In the genomic region with DNA sequence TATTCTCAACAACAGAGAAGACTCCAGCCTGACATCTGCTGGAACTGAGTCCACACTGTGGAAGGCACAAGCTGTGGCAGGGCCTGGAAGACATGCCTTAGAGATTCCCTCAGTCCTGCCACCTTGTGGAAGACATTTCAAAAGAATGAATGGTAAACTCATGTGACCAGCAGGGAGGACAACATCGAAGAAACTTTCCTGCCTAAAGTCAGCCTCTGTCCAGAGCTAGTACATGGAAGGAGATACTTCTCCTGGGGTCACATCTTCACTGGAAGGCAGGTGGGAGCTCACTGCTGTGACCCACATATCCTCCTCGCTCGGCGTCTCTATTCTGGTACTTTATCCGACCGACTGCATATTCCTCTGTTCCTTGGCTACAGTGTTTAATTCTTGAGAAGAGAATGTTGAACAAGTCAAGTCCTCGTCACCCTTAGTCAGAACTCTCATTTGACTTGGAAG, we compare ENCODE assay signal across 8 cellular contexts. TPM values are rescaled to one million over a fixed set of nuclear protein-coding genes. Genes with fewer than 3 reads are reported as not detected.
DNase-seq lines count a peak whose midpoint lies in the region; ATAC-seq and TF ChIP-seq lines count a peak whose summit lies in the region.

No MANE protein-coding gene starts in this region.

- H3K27me3 ChIP-seq in Peyer's patch: no peaks in the 10 kb centered on the region
- H3K27me3 ChIP-seq in tibial nerve: no peaks in the 10 kb centered on the region

- TF ChIP-seq EP300 in tibial nerve (IDR thresholded peaks at IDR 0.05): peak in 1 of 2 donors; percentile 6

- no peaks in the 10 kb centered on the region for H3K4me1 ChIP-seq in Peyer's patch
- H3K4me1 ChIP-seq in tibial nerve: peaks cover 0 to 4% (median 0%) of the 10 kb centered on the region in 4 donors

- TF ChIP-seq POLR2A in Peyer's patch (IDR thresholded peaks at IDR 0.05) (no peak), tibial nerve (IDR thresholded peaks at IDR 0.05) (no peak)

- no peaks in the 10 kb centered on the region for H3K9me3 ChIP-seq in Peyer's patch
- H3K9me3 ChIP-seq in tibial nerve: no peaks in the 10 kb centered on the region

- H3K36me3 ChIP-seq in Peyer's patch (peaks cover 0 to 56% (median 0%) of the 10 kb centered on the region in 3 donors), tibial nerve (peaks cover 0 to 50% (median 0%) of the 10 kb centered on the region in 3 donors)

- H3K4me3 ChIP-seq in Peyer's patch (no peak overlapping the region), tibial nerve (no peak overlapping the region)

- DNase-seq in AML-193 (lab: John Stamatoyannopoulos, UW): peak; percentile 45 to 46
- peak; percentile 90 for DNase-seq in HPDE6-E6E7 (ENCODE audit: extremely low spot score)
- DNase-seq in Peyer's patch: peak in 2 of 3 donors; percentile 53 to 69
- DNase-seq in cerebellar cortex (ENCODE audit: low spot score): peak; percentile 87
- peak; percentile 85 for DNase-seq in kidney tubule cell (ENCODE audit: low spot score)
- DNase-seq in tibial nerve (ENCODE audit: low spot score in 2 of 2): peak in 1 of 2 donors; percentile 40

- no peak for ATAC-seq in GM21529 (IDR thresholded peaks at IDR 0.05; ENCODE audit: unreplicated experiment)

- peak; percentile 53 for TF ChIP-seq CTCF in GM12873 (IDR thresholded peaks at IDR 0.05; ENCODE audit: insufficient read depth, low read depth, low read length, missing control alignments)
- TF ChIP-seq CTCF in Peyer's patch (IDR thresholded peaks at IDR 0.05): peak in 5 of 6 experiments; percentile 19 to 87 (median 83)
- TF ChIP-seq CTCF in tibial nerve (IDR thresholded peaks at IDR 0.05): peak in 4 of 5 experiments; percentile 34 to 54 (median 42)

- 72 to 78% methylated on average over 7 of the region's 7 CpGs for WGBS in tibial nerve, 2 donors

- H3K27ac ChIP-seq in Peyer's patch (no peak overlapping the region), tibial nerve (no peak overlapping the region)

RNA-seq across cellular contexts. Expression of a gene that starts 59.5 kb away (rescaled TPM):
- total RNA-seq in Peyer's patch (10 to 100 TPM; 61.2 to 88.3 (median 74.8) TPM), tibial nerve (10 to 100 TPM; 62.0 to 78.2 (median 73.5) TPM)
